In genomic region chr3:170813261-170813660, GRCh38 we compare ENCODE assay signal across 1 cellular context.
TF ChIP-seq lines count a peak whose summit lies in the region.

No MANE protein-coding gene starts in this region.

TF ChIP-seq in SK-N-SH treated with all-trans-retinoic acid at 6 μM for 48 hours, 23 proteins besides CTCF, POLR2A, EP300 and RAD21 (continued from another document):
- TF ChIP-seq, protein P1, sequence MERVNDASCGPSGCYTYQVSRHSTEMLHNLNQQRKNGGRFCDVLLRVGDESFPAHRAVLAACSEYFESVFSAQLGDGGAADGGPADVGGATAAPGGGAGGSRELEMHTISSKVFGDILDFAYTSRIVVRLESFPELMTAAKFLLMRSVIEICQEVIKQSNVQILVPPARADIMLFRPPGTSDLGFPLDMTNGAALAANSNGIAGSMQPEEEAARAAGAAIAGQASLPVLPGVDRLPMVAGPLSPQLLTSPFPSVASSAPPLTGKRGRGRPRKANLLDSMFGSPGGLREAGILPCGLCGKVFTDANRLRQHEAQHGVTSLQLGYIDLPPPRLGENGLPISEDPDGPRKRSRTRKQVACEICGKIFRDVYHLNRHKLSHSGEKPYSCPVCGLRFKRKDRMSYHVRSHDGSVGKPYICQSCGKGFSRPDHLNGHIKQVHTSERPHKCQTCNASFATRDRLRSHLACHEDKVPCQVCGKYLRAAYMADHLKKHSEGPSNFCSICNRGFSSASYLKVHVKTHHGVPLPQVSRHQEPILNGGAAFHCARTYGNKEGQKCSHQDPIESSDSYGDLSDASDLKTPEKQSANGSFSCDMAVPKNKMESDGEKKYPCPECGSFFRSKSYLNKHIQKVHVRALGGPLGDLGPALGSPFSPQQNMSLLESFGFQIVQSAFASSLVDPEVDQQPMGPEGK (CRISPR knock-in tag; IDR thresholded peaks at IDR 0.05; ENCODE audit: borderline replicate concordance), result no peak
- no peak for TF ChIP-seq ISL1 (CRISPR knock-in tag; IDR thresholded peaks at IDR 0.05)
TF ChIP-seq in SK-N-SH treated with all-trans-retinoic acid at 6 μM for 48 hours: peak in this region for 0.
